Comparison of ENCODE assay signal across 16 cellular contexts in genomic region chr12:40031965-40032364, GRCh38.
DNase-seq lines count a peak whose midpoint lies in the region; TF ChIP-seq lines count a peak whose summit lies in the region.
"Had no signal": no experiment of that assay in that cellular context is flagged by ENCODE, and none has a peak within 500 bp of the region (broad histone marks: within the 10 kb centered on the region; RNA-seq: fewer than 3 reads in every experiment).

No MANE protein-coding gene starts in this region.

- TF ChIP-seq CTCF in Loucy (conservative IDR thresholded peaks at IDR 0.05; ENCODE audit: low read length) = peak; percentile 30
- TF ChIP-seq CTCF in choroid plexus epithelial cell (conservative IDR thresholded peaks at IDR 0.05; ENCODE audit: low read depth, low read length) = peak; percentile 25
- no peak for TF ChIP-seq CTCF in tibial artery (IDR thresholded peaks at IDR 0.05)

- H2AFZ ChIP-seq in Loucy (ENCODE audit: low read length) = no peak overlapping the region

- no peak overlapping the region for H3K4me2 ChIP-seq in Loucy (ENCODE audit: low read depth, low read length, poor library complexity, severe bottlenecking)
- H3K4me2 ChIP-seq: BLaER1 had no signal

- no peak overlapping the region for H3K9ac ChIP-seq in Loucy (ENCODE audit: low read depth, low read length, poor library complexity, severe bottlenecking)
- H3K9ac ChIP-seq in mucosa of stomach (ENCODE audit: low read length) = peak overlapping the region; percentile 22
- H3K9ac ChIP-seq: BLaER1 had no signal

- H3K79me2 ChIP-seq in Loucy (ENCODE audit: insufficient read depth, low read length) = no peaks in the 10 kb centered on the region

- H3K9me2 ChIP-seq in Loucy (replicated peaks; ENCODE audit: low read depth, low read length) = no peaks in the 10 kb centered on the region

- H3K4me3 ChIP-seq in Loucy (ENCODE audit: low read length, poor library complexity, severe bottlenecking) = no peak overlapping the region
- H3K4me3 ChIP-seq in choroid plexus epithelial cell (ENCODE audit: low read depth, low read length) = no peak overlapping the region
- no peak overlapping the region for H3K4me3 ChIP-seq in mucosa of stomach (ENCODE audit: low read length)
- no peak overlapping the region for H3K4me3 ChIP-seq in tibial artery
- H3K4me3 ChIP-seq: BLaER1, K562, lung had no signal

- H3K9me3 ChIP-seq in Loucy (ENCODE audit: insufficient read depth, low read depth, low read length) (no peaks in the 10 kb centered on the region), mucosa of stomach (ENCODE audit: control insufficient read depth, low read length) (no peaks in the 10 kb centered on the region), tibial artery (no peaks in the 10 kb centered on the region)
- H3K9me3 ChIP-seq: BLaER1 had no signal

- H3K4me1 ChIP-seq in Loucy (ENCODE audit: insufficient read depth, low read length, poor library complexity, severe bottlenecking) (peaks cover 11% of the 10 kb centered on the region), mucosa of stomach (ENCODE audit: control insufficient read depth, insufficient read depth, low read length) (peaks cover 12% of the 10 kb centered on the region), tibial artery (peaks cover 0 to 29% (median 0%) of the 10 kb centered on the region in 4 donors)
- H3K4me1 ChIP-seq: BLaER1 had no signal

- intact Hi-C loops in posterior vena cava (cut with DNase I) (no loop called here), tibial artery (cut with DNase I; ENCODE audit: low total_unique reads) (no loop called here)

- H3K27me3 ChIP-seq in Loucy (ENCODE audit: insufficient read depth, low read length, poor library complexity, severe bottlenecking) (no peaks in the 10 kb centered on the region), mucosa of stomach (ENCODE audit: control insufficient read depth, insufficient read depth, low read length) (no peaks in the 10 kb centered on the region), tibial artery (no peaks in the 10 kb centered on the region)
- H3K27me3 ChIP-seq: BLaER1 had no signal

- no peaks in the 10 kb centered on the region for H4K20me1 ChIP-seq in Loucy (ENCODE audit: insufficient read depth, low read length, poor library complexity, severe bottlenecking)
- H4K20me1 ChIP-seq: BLaER1 had no signal

- peaks cover 7% of the 10 kb centered on the region; the same call in 1 of the 2 replicates for H3K36me3 ChIP-seq in Loucy (ENCODE audit: insufficient read depth, low read length)
- no peaks in the 10 kb centered on the region for H3K36me3 ChIP-seq in mucosa of stomach (ENCODE audit: control insufficient read depth, insufficient read depth, low read length)
- H3K36me3 ChIP-seq in tibial artery = peaks cover 0 to 6% (median 5%) of the 10 kb centered on the region in 3 donors
- H3K36me3 ChIP-seq: BLaER1 had no signal

- peak; percentile 28 for DNase-seq in DMS153 treated with DMSO at 0.1 percent for 48 hours (lab: John Stamatoyannopoulos, UW; ENCODE audit: unreplicated experiment)
- DNase-seq in choroid plexus epithelial cell (ENCODE audit: low read depth) = peak; percentile 21
- DNase-seq in posterior vena cava (ENCODE audit: low spot score) = no peak
- no peak for DNase-seq in kidney tubule cell (ENCODE audit: low spot score)
- DNase-seq in tibial artery = no peak
- DNase-seq: activated CD8-positive, alpha-beta memory T cell treated with anti-CD3 and anti-CD28 coated beads, Interleukin-2, amount 50 U/mL, for 48 hours; activated naive CD4-positive, alpha-beta T cell treated with anti-CD3 and anti-CD28 coated beads, Interleukin-2, amount 50 U/mL, for 16 hours; DND-41; NCI-H146; NCI-H524; Right ventricle myocardium superior had no signal

- H3K27ac ChIP-seq in tibial artery = no peak overlapping the region
- H3K27ac ChIP-seq: BLaER1 had no signal

- no peaks in the 10 kb centered on the region for H3F3A ChIP-seq in Loucy (ENCODE audit: low read depth)

Comparison
In these comparisons a context has a peak if more than half of its experiments do, and no peak if none do; other contexts are left out.
1. DNase-seq: peak in DMS153 treated with DMSO at 0.1 percent for 48 hours (single experiment) and choroid plexus epithelial cell (single experiment); none in posterior vena cava (single experiment), kidney tubule cell (single experiment) and tibial artery (0 of 2).
2. CTCF ChIP-seq: peak in Loucy (single experiment) and choroid plexus epithelial cell (single experiment); none in tibial artery (0 of 2).